1 cellular context compared by ENCODE assay signal in the genomic region with DNA sequence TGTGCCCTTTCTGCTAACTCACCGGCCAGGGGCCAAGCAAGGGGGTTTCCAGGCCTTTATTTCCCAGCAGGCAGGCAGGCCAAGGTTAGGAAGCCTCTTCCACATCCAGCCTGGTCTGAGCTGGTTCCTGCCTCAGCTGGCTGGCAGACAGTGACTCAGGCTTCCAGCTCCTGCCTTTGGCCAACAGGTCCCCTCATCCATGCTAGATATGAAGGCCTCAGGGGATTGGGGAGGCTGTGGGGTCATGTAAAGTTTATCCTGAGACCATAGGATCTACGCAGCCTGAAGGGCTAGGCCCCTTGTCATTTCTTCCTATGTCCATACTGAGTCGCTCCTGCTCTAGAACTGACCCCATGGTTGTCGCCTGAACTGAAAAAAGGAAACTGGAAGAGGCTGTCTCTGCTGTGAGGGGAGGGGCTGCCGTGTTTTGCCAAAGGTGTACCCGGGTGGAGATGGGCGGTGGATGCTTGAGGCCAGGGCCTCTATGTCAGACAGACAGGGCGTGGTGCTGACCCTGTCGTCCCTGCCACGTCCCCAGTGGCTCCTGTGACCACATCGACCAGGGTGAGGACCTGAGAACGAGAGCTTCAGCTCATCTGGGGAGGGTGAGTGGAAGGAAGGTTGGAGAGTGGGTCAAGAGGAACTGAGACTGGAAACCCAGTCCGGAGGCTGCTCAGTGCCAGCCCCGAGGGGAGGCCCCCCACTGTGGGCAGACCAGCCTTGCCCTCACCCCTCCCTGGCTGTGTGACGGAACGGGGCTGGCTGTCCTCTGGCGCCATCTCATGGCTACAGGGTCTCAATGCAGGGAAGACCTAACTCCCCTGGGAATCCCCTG.
TF ChIP-seq lines count a peak whose summit lies in the region.

No MANE protein-coding gene starts in this region.

TF ChIP-seq in K562, 482 proteins besides CTCF, POLR2A, EP300 and RAD21 (continued from another document):
- TF ChIP-seq STAT6 (CRISPR knock-in tag; IDR thresholded peaks at IDR 0.05): no peak
- TF ChIP-seq, protein P1, sequence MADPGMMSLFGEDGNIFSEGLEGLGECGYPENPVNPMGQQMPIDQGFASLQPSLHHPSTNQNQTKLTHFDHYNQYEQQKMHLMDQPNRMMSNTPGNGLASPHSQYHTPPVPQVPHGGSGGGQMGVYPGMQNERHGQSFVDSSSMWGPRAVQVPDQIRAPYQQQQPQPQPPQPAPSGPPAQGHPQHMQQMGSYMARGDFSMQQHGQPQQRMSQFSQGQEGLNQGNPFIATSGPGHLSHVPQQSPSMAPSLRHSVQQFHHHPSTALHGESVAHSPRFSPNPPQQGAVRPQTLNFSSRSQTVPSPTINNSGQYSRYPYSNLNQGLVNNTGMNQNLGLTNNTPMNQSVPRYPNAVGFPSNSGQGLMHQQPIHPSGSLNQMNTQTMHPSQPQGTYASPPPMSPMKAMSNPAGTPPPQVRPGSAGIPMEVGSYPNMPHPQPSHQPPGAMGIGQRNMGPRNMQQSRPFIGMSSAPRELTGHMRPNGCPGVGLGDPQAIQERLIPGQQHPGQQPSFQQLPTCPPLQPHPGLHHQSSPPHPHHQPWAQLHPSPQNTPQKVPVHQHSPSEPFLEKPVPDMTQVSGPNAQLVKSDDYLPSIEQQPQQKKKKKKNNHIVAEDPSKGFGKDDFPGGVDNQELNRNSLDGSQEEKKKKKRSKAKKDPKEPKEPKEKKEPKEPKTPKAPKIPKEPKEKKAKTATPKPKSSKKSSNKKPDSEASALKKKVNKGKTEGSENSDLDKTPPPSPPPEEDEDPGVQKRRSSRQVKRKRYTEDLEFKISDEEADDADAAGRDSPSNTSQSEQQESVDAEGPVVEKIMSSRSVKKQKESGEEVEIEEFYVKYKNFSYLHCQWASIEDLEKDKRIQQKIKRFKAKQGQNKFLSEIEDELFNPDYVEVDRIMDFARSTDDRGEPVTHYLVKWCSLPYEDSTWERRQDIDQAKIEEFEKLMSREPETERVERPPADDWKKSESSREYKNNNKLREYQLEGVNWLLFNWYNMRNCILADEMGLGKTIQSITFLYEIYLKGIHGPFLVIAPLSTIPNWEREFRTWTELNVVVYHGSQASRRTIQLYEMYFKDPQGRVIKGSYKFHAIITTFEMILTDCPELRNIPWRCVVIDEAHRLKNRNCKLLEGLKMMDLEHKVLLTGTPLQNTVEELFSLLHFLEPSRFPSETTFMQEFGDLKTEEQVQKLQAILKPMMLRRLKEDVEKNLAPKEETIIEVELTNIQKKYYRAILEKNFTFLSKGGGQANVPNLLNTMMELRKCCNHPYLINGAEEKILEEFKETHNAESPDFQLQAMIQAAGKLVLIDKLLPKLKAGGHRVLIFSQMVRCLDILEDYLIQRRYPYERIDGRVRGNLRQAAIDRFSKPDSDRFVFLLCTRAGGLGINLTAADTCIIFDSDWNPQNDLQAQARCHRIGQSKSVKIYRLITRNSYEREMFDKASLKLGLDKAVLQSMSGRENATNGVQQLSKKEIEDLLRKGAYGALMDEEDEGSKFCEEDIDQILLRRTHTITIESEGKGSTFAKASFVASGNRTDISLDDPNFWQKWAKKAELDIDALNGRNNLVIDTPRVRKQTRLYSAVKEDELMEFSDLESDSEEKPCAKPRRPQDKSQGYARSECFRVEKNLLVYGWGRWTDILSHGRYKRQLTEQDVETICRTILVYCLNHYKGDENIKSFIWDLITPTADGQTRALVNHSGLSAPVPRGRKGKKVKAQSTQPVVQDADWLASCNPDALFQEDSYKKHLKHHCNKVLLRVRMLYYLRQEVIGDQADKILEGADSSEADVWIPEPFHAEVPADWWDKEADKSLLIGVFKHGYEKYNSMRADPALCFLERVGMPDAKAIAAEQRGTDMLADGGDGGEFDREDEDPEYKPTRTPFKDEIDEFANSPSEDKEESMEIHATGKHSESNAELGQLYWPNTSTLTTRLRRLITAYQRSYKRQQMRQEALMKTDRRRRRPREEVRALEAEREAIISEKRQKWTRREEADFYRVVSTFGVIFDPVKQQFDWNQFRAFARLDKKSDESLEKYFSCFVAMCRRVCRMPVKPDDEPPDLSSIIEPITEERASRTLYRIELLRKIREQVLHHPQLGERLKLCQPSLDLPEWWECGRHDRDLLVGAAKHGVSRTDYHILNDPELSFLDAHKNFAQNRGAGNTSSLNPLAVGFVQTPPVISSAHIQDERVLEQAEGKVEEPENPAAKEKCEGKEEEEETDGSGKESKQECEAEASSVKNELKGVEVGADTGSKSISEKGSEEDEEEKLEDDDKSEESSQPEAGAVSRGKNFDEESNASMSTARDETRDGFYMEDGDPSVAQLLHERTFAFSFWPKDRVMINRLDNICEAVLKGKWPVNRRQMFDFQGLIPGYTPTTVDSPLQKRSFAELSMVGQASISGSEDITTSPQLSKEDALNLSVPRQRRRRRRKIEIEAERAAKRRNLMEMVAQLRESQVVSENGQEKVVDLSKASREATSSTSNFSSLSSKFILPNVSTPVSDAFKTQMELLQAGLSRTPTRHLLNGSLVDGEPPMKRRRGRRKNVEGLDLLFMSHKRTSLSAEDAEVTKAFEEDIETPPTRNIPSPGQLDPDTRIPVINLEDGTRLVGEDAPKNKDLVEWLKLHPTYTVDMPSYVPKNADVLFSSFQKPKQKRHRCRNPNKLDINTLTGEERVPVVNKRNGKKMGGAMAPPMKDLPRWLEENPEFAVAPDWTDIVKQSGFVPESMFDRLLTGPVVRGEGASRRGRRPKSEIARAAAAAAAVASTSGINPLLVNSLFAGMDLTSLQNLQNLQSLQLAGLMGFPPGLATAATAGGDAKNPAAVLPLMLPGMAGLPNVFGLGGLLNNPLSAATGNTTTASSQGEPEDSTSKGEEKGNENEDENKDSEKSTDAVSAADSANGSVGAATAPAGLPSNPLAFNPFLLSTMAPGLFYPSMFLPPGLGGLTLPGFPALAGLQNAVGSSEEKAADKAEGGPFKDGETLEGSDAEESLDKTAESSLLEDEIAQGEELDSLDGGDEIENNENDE (IDR thresholded peaks at IDR 0.05; ENCODE audit: low read depth, low read length): no peak
